2 cellular contexts compared by ENCODE assay signal in the genomic region with DNA sequence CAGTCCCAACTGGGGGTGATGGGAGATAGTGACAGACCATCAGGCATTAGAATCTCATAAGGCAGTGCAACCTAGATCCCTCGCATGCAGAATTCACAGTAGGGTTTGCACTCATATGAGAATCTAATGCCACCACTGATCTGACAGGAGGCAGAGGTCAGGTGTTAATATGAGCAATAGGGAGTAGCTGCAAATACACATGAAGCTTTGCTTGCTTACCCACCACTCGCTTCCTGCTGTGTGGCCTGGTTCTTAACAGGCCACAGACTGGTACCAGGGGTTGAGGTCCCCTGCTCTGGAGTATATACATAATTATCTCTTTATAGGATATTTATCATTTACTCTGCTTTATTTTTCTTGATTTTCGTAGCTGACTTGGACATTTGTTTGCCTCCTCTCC.
TF ChIP-seq lines count a peak whose summit lies in the region.

No MANE protein-coding gene starts in this region.

TF ChIP-seq in IMR-90, 13 proteins besides CTCF, POLR2A, EP300 and RAD21:
- TF ChIP-seq MXI1 (IDR thresholded peaks at IDR 0.05; ENCODE audit: borderline replicate concordance, low read depth, low read length) (no peak), RFX5 (IDR thresholded peaks at IDR 0.05; ENCODE audit: low read depth, low read length) (no peak), CEBPB (IDR thresholded peaks at IDR 0.05; ENCODE audit: low read depth, low read length) (no peak), BHLHE40 (IDR thresholded peaks at IDR 0.05; ENCODE audit: low read depth, low read length) (no peak)

TF ChIP-seq in SK-N-SH treated with all-trans-retinoic acid at 6 μM for 48 hours, 23 proteins besides CTCF, POLR2A, EP300 and RAD21:
- TF ChIP-seq ZNF565 (CRISPR knock-in tag; conservative IDR thresholded peaks at IDR 0.05; ENCODE audit: low read depth): no peak
- TF ChIP-seq, protein P1, sequence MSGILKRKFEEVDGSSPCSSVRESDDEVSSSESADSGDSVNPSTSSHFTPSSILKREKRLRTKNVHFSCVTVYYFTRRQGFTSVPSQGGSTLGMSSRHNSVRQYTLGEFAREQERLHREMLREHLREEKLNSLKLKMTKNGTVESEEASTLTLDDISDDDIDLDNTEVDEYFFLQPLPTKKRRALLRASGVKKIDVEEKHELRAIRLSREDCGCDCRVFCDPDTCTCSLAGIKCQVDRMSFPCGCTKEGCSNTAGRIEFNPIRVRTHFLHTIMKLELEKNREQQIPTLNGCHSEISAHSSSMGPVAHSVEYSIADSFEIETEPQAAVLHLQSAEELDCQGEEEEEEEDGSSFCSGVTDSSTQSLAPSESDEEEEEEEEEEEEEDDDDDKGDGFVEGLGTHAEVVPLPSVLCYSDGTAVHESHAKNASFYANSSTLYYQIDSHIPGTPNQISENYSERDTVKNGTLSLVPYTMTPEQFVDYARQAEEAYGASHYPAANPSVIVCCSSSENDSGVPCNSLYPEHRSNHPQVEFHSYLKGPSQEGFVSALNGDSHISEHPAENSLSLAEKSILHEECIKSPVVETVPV (CRISPR knock-in tag; IDR thresholded peaks at IDR 0.05): no peak
- no peak for TF ChIP-seq GLIS3 (CRISPR knock-in tag; IDR thresholded peaks at IDR 0.05)
- no peak for TF ChIP-seq ZFP30 (CRISPR knock-in tag; IDR thresholded peaks at IDR 0.05)
- TF ChIP-seq ESRRG (CRISPR knock-in tag; IDR thresholded peaks at IDR 0.05): no peak
- no peak for TF ChIP-seq BACH2 (CRISPR knock-in tag; IDR thresholded peaks at IDR 0.05; ENCODE audit: borderline replicate concordance)
- no peak for TF ChIP-seq TCF4 (CRISPR knock-in tag; IDR thresholded peaks at IDR 0.05; ENCODE audit: borderline replicate concordance)
- TF ChIP-seq RARB (CRISPR knock-in tag; IDR thresholded peaks at IDR 0.05): no peak
- TF ChIP-seq ISL1 (CRISPR knock-in tag; IDR thresholded peaks at IDR 0.05): no peak
- no peak for TF ChIP-seq ZNF70 (CRISPR knock-in tag; IDR thresholded peaks at IDR 0.05)
- no peak for TF ChIP-seq OSR1 (CRISPR knock-in tag; IDR thresholded peaks at IDR 0.05)
- TF ChIP-seq, protein P2, sequence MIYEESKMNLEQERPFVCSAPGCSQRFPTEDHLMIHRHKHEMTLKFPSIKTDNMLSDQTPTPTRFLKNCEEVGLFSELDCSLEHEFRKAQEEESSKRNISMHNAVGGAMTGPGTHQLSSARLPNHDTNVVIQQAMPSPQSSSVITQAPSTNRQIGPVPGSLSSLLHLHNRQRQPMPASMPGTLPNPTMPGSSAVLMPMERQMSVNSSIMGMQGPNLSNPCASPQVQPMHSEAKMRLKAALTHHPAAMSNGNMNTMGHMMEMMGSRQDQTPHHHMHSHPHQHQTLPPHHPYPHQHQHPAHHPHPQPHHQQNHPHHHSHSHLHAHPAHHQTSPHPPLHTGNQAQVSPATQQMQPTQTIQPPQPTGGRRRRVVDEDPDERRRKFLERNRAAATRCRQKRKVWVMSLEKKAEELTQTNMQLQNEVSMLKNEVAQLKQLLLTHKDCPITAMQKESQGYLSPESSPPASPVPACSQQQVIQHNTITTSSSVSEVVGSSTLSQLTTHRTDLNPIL (CRISPR knock-in tag; IDR thresholded peaks at IDR 0.05; ENCODE audit: low read depth): no peak
- no peak for TF ChIP-seq CSDC2 (CRISPR knock-in tag; IDR thresholded peaks at IDR 0.05)
- TF ChIP-seq, protein P3, sequence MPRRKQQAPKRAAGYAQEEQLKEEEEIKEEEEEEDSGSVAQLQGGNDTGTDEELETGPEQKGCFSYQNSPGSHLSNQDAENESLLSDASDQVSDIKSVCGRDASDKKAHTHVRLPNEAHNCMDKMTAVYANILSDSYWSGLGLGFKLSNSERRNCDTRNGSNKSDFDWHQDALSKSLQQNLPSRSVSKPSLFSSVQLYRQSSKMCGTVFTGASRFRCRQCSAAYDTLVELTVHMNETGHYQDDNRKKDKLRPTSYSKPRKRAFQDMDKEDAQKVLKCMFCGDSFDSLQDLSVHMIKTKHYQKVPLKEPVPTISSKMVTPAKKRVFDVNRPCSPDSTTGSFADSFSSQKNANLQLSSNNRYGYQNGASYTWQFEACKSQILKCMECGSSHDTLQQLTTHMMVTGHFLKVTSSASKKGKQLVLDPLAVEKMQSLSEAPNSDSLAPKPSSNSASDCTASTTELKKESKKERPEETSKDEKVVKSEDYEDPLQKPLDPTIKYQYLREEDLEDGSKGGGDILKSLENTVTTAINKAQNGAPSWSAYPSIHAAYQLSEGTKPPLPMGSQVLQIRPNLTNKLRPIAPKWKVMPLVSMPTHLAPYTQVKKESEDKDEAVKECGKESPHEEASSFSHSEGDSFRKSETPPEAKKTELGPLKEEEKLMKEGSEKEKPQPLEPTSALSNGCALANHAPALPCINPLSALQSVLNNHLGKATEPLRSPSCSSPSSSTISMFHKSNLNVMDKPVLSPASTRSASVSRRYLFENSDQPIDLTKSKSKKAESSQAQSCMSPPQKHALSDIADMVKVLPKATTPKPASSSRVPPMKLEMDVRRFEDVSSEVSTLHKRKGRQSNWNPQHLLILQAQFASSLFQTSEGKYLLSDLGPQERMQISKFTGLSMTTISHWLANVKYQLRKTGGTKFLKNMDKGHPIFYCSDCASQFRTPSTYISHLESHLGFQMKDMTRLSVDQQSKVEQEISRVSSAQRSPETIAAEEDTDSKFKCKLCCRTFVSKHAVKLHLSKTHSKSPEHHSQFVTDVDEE (CRISPR knock-in tag; IDR thresholded peaks at IDR 0.05): no peak
